ENCODE assay signal across 9 cellular contexts in genomic region chr9:127154390-127155191, GRCh38. TPM values are rescaled to one million over a fixed set of nuclear protein-coding genes. Genes with fewer than 3 reads are reported as not detected.
A peak's percentile ranks its signal among the peaks of the same experiment; 100 is the strongest.
DNase-seq lines count a peak whose midpoint lies in the region; ATAC-seq and TF ChIP-seq lines count a peak whose summit lies in the region.
"Had no signal": no experiment of that assay in that cellular context is flagged by ENCODE, and none has a peak within 500 bp of the region (broad histone marks: within the 10 kb centered on the region; RNA-seq: fewer than 3 reads in every experiment).

No MANE protein-coding gene starts in this region.

- H2BK12ac ChIP-seq in neuronal stem cell (ENCODE audit: low read length): no peak overlapping the region

- no peaks in the 10 kb centered on the region for H3K27me3 Mint-ChIP-seq in chondrocyte (ENCODE audit: low read depth)

- no peak overlapping the region for H3K18ac ChIP-seq in neuronal stem cell (ENCODE audit: low read length)

- H3K4me1 ChIP-seq in neuronal stem cell (ENCODE audit: control insufficient read depth in 2 of 2, insufficient read depth in 1 of 2, low read depth in 1 of 2, low read length in 2 of 2): peaks cover 4 to 7% of the 10 kb centered on the region in 2 donors

- POLR2A ChIA-PET in GM10248 (lab: Yijun Ruan, JAX): interaction anchor here (0.5 kb wide), 1 partner anchor 12 kb away, joined by 6 read pairs; no protein-coding TSS in a partner anchor

- peak overlapping the region; percentile 34 for H3K4me3 Mint-ChIP-seq in chondrocyte (ENCODE audit: unreplicated experiment)

- H3K27ac ChIP-seq in neuronal stem cell (replicated peaks; ENCODE audit: low read length): no peak overlapping the region
- H3K27ac ChIP-seq: epithelial cell of prostate had no signal

- no peak overlapping the region for H3K4me2 ChIP-seq in neuronal stem cell (ENCODE audit: insufficient read depth, low read length, poor library complexity, severe bottlenecking)

- CTCF ChIA-PET in GM10248 (lab: Yijun Ruan, JAX): interaction anchor here (0.9 to 2.9 kb wide), 7 partner anchors 8 to 212 kb away, joined by 3 to 8 read pairs (median 3); no protein-coding TSS in a partner anchor

- H3K36me3 ChIP-seq in neuronal stem cell (replicated peaks in 1 of 2; ENCODE audit: control insufficient read depth in 2 of 2, insufficient read depth in 2 of 2, low read length in 2 of 2): no peaks in the 10 kb centered on the region

- H3K4me1 Mint-ChIP-seq in chondrocyte (ENCODE audit: low read depth): peaks cover 24% of the 10 kb centered on the region

- no peak overlapping the region for H2AFZ ChIP-seq in neuronal stem cell (ENCODE audit: low read length)

- TF ChIP-seq CTCF in GM10248 (IDR thresholded peaks at IDR 0.05; ENCODE audit: control extremely low read depth, extremely low read depth, low read depth, missing control alignments) (no peak), chondrocyte (IDR thresholded peaks at IDR 0.05) (no peak)

- no peaks in the 10 kb centered on the region for H3K36me3 Mint-ChIP-seq in chondrocyte (ENCODE audit: low read depth)

- H3K27me3 ChIP-seq in neuronal stem cell (ENCODE audit: control insufficient read depth in 3 of 3, insufficient read depth in 3 of 3, low read depth in 1 of 3, low read length in 3 of 3): no peaks in the 10 kb centered on the region

- H3K4me3 ChIP-seq in neuronal stem cell (ENCODE audit: low read length in 2 of 2): no peak overlapping the region

- no peak overlapping the region for H4K8ac ChIP-seq in neuronal stem cell (ENCODE audit: low read depth, low read length)

- peak overlapping the region; percentile 20 for H3K23ac ChIP-seq in neuronal stem cell (ENCODE audit: low read depth, low read length, poor library complexity)

- no peak overlapping the region for H3K9ac ChIP-seq in neuronal stem cell (ENCODE audit: low read depth, low read length, poor library complexity)

- ATAC-seq in HG03460 (IDR thresholded peaks at IDR 0.05; ENCODE audit: unreplicated experiment): peak; percentile 50
- no peak for ATAC-seq in HG02852 (IDR thresholded peaks at IDR 0.05; ENCODE audit: unreplicated experiment)

- H3K9me3 ChIP-seq in neuronal stem cell (replicated peaks in 1 of 2; ENCODE audit: control insufficient read depth in 2 of 2, insufficient read depth in 1 of 2, low read depth in 1 of 2, low read length in 2 of 2): no peaks in the 10 kb centered on the region

- H2BK120ac ChIP-seq in neuronal stem cell (ENCODE audit: low read depth, low read length): no peak overlapping the region

- no peak overlapping the region for H3K4ac ChIP-seq in neuronal stem cell (ENCODE audit: low read length)

- no peaks in the 10 kb centered on the region for H3K79me1 ChIP-seq in neuronal stem cell (ENCODE audit: low read depth, low read length)

- peak overlapping the region; percentile 72 for H3K27ac Mint-ChIP-seq in chondrocyte (ENCODE audit: unreplicated experiment)

- no peak overlapping the region for H3K14ac ChIP-seq in neuronal stem cell (ENCODE audit: low read length)

- WGBS in neuronal stem cell (ENCODE audit: extremely low coverage in 2 of 2, insufficient read length in 2 of 2, insufficient replicate concordance in 1 of 2), 2 donors: no CpG with 5 or more reads among the region's 13 CpGs

- H3K9me3 Mint-ChIP-seq in chondrocyte (ENCODE audit: low read depth): no peaks in the 10 kb centered on the region

- H2BK5ac ChIP-seq in neuronal stem cell (ENCODE audit: low read length): no peak overlapping the region

- DNase-seq in GM10248 (ENCODE audit: extremely low spot score): peak; percentile 56
- DNase-seq in chondrocyte (ENCODE audit: low spot score): peak; percentile 28
- DNase-seq in neuronal stem cell (ENCODE audit: low spot score): no peak
- no peak for DNase-seq in HuH-7.5 (ENCODE audit: low spot score)
- no peak for DNase-seq in epidermal melanocyte (ENCODE audit: insufficient read length, low spot score)
- DNase-seq in NCI-H345 (lab: John Stamatoyannopoulos, UW): no peak

- no peak overlapping the region for H2AK5ac ChIP-seq in neuronal stem cell (ENCODE audit: low read depth, low read length)

- H4K91ac ChIP-seq in neuronal stem cell (ENCODE audit: low read depth, low read length, poor library complexity): no peak overlapping the region

- no peak overlapping the region for H2BK15ac ChIP-seq in neuronal stem cell (ENCODE audit: low read length)

RNA-seq across cellular contexts. Expression of gene ANGPTL2, which starts 32.2 kb away (rescaled TPM):
- total RNA-seq in chondrocyte: 26.7 to 39.7 TPM (median 39.0 TPM) in 3 replicates
- polyA plus RNA-seq in neuronal stem cell (2013, experiment 1 of 2): 13.6 TPM
- 14.2 TPM for polyA plus RNA-seq in neuronal stem cell (2013, experiment 2 of 2)

Comparison
In these comparisons a context has a peak if more than half of its experiments do, and no peak if none do; other contexts are left out.
1. DNase-seq: peak in GM10248 (single experiment) and chondrocyte (single experiment); none in neuronal stem cell (single experiment), HuH-7.5 (single experiment), epidermal melanocyte (single experiment) and NCI-H345 (single experiment).